ENCODE assay signal across 3 cellular contexts in the genomic region with DNA sequence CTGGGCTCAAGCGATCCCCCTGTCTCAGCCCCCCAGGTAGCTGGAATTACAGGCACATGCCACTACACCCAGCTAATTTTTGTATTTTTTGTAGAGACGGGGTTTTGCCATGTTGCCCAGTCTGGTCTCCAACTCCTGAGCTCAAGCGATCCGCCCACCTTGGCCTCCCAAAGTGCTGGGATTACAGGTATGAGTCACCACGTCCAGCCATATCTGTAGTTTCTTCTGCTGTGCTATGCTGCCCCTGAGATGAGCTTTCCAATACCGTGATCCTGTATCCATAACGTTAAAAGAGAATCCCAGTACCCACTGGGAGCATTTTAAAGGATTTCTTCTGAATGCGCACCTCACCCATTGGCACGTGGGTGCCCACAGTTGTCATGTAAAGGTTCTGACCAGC. TPM values are rescaled to one million over a fixed set of nuclear protein-coding genes. Genes with fewer than 3 reads are reported as not detected.
"Had no signal": no experiment of that assay in that cellular context is flagged by ENCODE, and none has a peak within 500 bp of the region (broad histone marks: within the 10 kb centered on the region; RNA-seq: fewer than 3 reads in every experiment).

No MANE protein-coding gene starts in this region.

RNA-seq across cellular contexts. Expression of a gene that starts 20.2 kb away (rescaled TPM):
- total RNA-seq: naive thymus-derived CD8-positive, alpha-beta T cell; natural killer cell treated with Interleukin-12 subunit alpha and Interleukin-12 subunit beta and Interleukin-15 and Interleukin-18, amount 100 ng/mL, for 72 hours had no signal
- polyA plus RNA-seq: naive thymus-derived CD8-positive, alpha-beta T cell; neural cell had no signal
